In genomic region chr11:381501-382072, GRCh38 we compare ENCODE assay signal across 24 cellular contexts. TPM values are rescaled to one million over a fixed set of nuclear protein-coding genes. Genes with fewer than 3 reads are reported as not detected.
"Had no signal": no experiment of that assay in that cellular context is flagged by ENCODE, and none has a peak within 500 bp of the region (broad histone marks: within the 10 kb centered on the region; RNA-seq: fewer than 3 reads in every experiment).

No MANE protein-coding gene starts in this region.

- ATAC-seq: effector memory CD8-positive, alpha-beta T cell; gastroesophageal sphincter; left cardiac atrium; natural killer cell treated with Interleukin-12 subunit alpha and Interleukin-12 subunit beta and Interleukin-15 and Interleukin-18, amount 100 ng/mL, for 72 hours; psoas muscle had no signal

- H3K27ac Mint-ChIP-seq: dendritic cell treated with granulocyte-macrophage colony-stimulating factor and Interleukin-4, amounts not matched to agents 40 ng/mL and 50 ng/mL, for 4 days; natural killer cell treated with Interleukin-12 subunit alpha and Interleukin-12 subunit beta and Interleukin-15 and Interleukin-18, amount 100 ng/mL, for 72 hours had no signal

- H3K27me3 ChIP-seq: transverse colon had no signal

- DNase-seq: effector memory CD8-positive, alpha-beta T cell; esophagus squamous epithelium; foreskin fibroblast; glutamatergic neuron; kidney; left cardiac atrium; left ventricle myocardium inferior; mesenchymal stem cell; midbrain; psoas muscle; retina; sigmoid colon; stimulated activated CD4-positive, alpha-beta T cell treated with anti-CD3 and anti-CD28 coated beads, Interleukin-2, amount 100 ng/mL, for 24 hours; stimulated activated CD4-positive, alpha-beta T cell treated with anti-CD3 and anti-CD28 coated beads, Interleukin-4, amount 100 ng/mL, for 4 hours; stimulated activated naive CD4-positive, alpha-beta T cell; stomach; substantia nigra; transverse colon had no signal

- H3K9me3 Mint-ChIP-seq: effector memory CD8-positive, alpha-beta T cell; natural killer cell treated with Interleukin-12 subunit alpha and Interleukin-12 subunit beta and Interleukin-15 and Interleukin-18, amount 100 ng/mL, for 72 hours had no signal

- H3K36me3 Mint-ChIP-seq: natural killer cell treated with Interleukin-12 subunit alpha and Interleukin-12 subunit beta and Interleukin-15 and Interleukin-18, amount 100 ng/mL, for 72 hours had no signal

- H3K4me3 Mint-ChIP-seq: dendritic cell treated with granulocyte-macrophage colony-stimulating factor and Interleukin-4, amounts not matched to agents 40 ng/mL and 50 ng/mL, for 4 days; effector memory CD8-positive, alpha-beta T cell; natural killer cell treated with Interleukin-12 subunit alpha and Interleukin-12 subunit beta and Interleukin-15 and Interleukin-18, amount 100 ng/mL, for 72 hours had no signal

- H3K4me3 ChIP-seq: esophagus squamous epithelium, gastroesophageal sphincter, left ventricle myocardium inferior, lung, psoas muscle, sigmoid colon, skin epidermis, stomach, thoracic aorta, transverse colon had no signal

- H3K36me3 ChIP-seq: left ventricle myocardium inferior, sigmoid colon, stomach, thoracic aorta, transverse colon had no signal

RNA-seq across cellular contexts. Expression of gene PKP3, which starts 12.4 kb away (rescaled TPM):
- total RNA-seq: natural killer cell treated with Interleukin-12 subunit alpha and Interleukin-12 subunit beta and Interleukin-15 and Interleukin-18, amount 100 ng/mL, for 72 hours had no signal
